1 cellular context compared by ENCODE assay signal in the genomic region with DNA sequence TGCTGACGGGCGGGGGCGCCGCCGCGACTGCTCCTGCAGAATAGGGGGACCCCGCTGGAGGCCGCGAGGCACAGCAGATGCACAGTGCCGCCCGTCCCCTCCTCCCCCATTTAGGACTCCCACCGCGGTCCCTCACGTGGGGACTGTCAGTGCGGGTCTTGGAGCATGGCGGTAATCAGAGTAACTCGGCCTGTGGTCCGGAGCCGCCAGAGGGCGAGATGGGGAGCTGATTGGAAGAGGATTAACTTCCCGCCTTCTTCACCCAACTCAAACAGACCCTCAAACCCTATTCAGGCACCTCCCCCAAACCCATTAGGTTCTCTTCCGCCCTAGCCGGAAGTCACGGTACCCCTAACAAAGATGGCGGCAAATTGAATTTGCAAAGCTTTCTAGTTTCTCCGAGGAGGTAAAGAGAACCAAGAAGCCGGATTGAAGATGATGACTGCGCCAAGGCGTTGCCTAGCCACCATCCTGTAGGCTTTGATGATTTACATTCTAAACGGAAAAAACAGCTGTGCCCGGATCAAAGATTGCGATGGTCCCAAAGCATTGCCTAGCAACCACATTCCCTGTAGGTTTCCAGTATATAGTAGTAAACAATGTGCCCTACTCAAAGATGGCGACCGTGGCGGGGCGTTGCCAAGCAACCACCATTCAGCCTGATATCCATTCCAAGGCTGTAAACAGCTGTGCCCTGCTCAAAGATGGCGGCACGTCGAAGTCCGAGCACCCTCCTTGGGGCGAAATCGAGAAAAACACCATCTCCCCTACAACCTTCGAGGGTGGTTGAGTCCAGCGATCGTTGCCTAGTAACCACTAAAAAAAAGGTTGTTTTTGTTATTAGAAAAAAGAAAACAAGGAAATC.
TF ChIP-seq lines count a peak whose summit lies in the region.

A gene with protein sequence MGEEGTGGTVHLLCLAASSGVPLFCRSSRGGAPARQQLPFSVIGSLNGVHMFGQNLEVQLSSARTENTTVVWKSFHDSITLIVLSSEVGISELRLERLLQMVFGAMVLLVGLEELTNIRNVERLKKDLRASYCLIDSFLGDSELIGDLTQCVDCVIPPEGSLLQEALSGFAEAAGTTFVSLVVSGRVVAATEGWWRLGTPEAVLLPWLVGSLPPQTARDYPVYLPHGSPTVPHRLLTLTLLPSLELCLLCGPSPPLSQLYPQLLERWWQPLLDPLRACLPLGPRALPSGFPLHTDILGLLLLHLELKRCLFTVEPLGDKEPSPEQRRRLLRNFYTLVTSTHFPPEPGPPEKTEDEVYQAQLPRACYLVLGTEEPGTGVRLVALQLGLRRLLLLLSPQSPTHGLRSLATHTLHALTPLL (minus strand): TSS at position 296 of the 865 bp plus-strand sequence. CDS start 186 bp downstream, at position 110.

TF ChIP-seq in K562, 482 proteins besides CTCF, POLR2A, EP300 and RAD21 (continued from another document and continues in another):
- peak; percentile 94 for TF ChIP-seq JUND (IDR thresholded peaks at IDR 0.05; ENCODE audit: borderline replicate concordance, low read depth, low read length)
- TF ChIP-seq JUND (tag; IDR thresholded peaks at IDR 0.05; ENCODE audit: borderline replicate concordance, low read depth, low read length) = no peak; the same call in 1 of the 3 replicates
- TF ChIP-seq JUNB (CRISPR knock-in tag; conservative IDR thresholded peaks at IDR 0.05) = no peak
- TF ChIP-seq ZNF134 (CRISPR knock-in tag; conservative IDR thresholded peaks at IDR 0.05) = no peak
- no peak for TF ChIP-seq RBM22 (IDR thresholded peaks at IDR 0.05; ENCODE audit: low read depth, low read length, poor library complexity, severe bottlenecking)
- TF ChIP-seq HDAC3 (IDR thresholded peaks at IDR 0.05; ENCODE audit: borderline replicate concordance, partially characterized antibody) = no peak
- no peak for TF ChIP-seq POLR2AphosphoS2 (IDR thresholded peaks at IDR 0.05; ENCODE audit: low read length)
- no peak for TF ChIP-seq PPARD (CRISPR knock-in tag; IDR thresholded peaks at IDR 0.05)
- 0 out of 2 replicates have a peak, but pooled peaks have one; percentile 4 for TF ChIP-seq GTF2E2 (tag; IDR thresholded peaks at IDR 0.05)
- no peak for TF ChIP-seq ZNF316 (IDR thresholded peaks at IDR 0.05)
- no peak for TF ChIP-seq KLF10 (CRISPR knock-in tag; IDR thresholded peaks at IDR 0.05)
- TF ChIP-seq COPS2 (conservative IDR thresholded peaks at IDR 0.05) = no peak
- no peak for TF ChIP-seq PML (IDR thresholded peaks at IDR 0.05; ENCODE audit: low read length)
- no peak for TF ChIP-seq ZFP36 (IDR thresholded peaks at IDR 0.05; ENCODE audit: low read depth, low read length, partially characterized antibody)
- TF ChIP-seq DDX20 (tag; IDR thresholded peaks at IDR 0.05; ENCODE audit: low read depth) = no peak
- TF ChIP-seq, protein P1, sequence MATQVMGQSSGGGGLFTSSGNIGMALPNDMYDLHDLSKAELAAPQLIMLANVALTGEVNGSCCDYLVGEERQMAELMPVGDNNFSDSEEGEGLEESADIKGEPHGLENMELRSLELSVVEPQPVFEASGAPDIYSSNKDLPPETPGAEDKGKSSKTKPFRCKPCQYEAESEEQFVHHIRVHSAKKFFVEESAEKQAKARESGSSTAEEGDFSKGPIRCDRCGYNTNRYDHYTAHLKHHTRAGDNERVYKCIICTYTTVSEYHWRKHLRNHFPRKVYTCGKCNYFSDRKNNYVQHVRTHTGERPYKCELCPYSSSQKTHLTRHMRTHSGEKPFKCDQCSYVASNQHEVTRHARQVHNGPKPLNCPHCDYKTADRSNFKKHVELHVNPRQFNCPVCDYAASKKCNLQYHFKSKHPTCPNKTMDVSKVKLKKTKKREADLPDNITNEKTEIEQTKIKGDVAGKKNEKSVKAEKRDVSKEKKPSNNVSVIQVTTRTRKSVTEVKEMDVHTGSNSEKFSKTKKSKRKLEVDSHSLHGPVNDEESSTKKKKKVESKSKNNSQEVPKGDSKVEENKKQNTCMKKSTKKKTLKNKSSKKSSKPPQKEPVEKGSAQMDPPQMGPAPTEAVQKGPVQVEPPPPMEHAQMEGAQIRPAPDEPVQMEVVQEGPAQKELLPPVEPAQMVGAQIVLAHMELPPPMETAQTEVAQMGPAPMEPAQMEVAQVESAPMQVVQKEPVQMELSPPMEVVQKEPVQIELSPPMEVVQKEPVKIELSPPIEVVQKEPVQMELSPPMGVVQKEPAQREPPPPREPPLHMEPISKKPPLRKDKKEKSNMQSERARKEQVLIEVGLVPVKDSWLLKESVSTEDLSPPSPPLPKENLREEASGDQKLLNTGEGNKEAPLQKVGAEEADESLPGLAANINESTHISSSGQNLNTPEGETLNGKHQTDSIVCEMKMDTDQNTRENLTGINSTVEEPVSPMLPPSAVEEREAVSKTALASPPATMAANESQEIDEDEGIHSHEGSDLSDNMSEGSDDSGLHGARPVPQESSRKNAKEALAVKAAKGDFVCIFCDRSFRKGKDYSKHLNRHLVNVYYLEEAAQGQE (CRISPR knock-in tag; IDR thresholded peaks at IDR 0.05; ENCODE audit: low read depth) = no peak
- TF ChIP-seq, protein P2, sequence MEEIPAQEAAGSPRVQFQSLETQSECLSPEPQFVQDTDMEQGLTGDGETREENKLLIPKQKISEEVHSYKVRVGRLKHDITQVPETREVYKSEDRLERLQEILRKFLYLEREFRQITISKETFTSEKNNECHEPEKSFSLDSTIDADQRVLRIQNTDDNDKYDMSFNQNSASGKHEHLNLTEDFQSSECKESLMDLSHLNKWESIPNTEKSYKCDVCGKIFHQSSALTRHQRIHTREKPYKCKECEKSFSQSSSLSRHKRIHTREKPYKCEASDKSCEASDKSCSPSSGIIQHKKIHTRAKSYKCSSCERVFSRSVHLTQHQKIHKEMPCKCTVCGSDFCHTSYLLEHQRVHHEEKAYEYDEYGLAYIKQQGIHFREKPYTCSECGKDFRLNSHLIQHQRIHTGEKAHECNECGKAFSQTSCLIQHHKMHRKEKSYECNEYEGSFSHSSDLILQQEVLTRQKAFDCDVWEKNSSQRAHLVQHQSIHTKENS (CRISPR knock-in tag; IDR thresholded peaks at IDR 0.05) = no peak
- TF ChIP-seq ZNF644 (tag; IDR thresholded peaks at IDR 0.05; ENCODE audit: low read depth) = peak; percentile 81; the same call in 1 of the 2 replicates
- TF ChIP-seq, protein P3, sequence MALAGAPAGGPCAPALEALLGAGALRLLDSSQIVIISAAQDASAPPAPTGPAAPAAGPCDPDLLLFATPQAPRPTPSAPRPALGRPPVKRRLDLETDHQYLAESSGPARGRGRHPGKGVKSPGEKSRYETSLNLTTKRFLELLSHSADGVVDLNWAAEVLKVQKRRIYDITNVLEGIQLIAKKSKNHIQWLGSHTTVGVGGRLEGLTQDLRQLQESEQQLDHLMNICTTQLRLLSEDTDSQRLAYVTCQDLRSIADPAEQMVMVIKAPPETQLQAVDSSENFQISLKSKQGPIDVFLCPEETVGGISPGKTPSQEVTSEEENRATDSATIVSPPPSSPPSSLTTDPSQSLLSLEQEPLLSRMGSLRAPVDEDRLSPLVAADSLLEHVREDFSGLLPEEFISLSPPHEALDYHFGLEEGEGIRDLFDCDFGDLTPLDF (CRISPR knock-in tag; IDR thresholded peaks at IDR 0.05) = 0 out of 2 replicates have a peak, but pooled peaks have one; percentile 35
- TF ChIP-seq, protein P4, sequence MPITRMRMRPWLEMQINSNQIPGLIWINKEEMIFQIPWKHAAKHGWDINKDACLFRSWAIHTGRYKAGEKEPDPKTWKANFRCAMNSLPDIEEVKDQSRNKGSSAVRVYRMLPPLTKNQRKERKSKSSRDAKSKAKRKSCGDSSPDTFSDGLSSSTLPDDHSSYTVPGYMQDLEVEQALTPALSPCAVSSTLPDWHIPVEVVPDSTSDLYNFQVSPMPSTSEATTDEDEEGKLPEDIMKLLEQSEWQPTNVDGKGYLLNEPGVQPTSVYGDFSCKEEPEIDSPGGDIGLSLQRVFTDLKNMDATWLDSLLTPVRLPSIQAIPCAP (CRISPR knock-in tag; IDR thresholded peaks at IDR 0.05; ENCODE audit: borderline replicate concordance) = no peak
- TF ChIP-seq PCBP1 (IDR thresholded peaks at IDR 0.05; ENCODE audit: low read depth, low read length, poor library complexity, severe bottlenecking) = no peak
- no peak for TF ChIP-seq HNRNPLL (IDR thresholded peaks at IDR 0.05; ENCODE audit: low read depth, low read length, poor library complexity, severe bottlenecking)
- TF ChIP-seq, protein P5, sequence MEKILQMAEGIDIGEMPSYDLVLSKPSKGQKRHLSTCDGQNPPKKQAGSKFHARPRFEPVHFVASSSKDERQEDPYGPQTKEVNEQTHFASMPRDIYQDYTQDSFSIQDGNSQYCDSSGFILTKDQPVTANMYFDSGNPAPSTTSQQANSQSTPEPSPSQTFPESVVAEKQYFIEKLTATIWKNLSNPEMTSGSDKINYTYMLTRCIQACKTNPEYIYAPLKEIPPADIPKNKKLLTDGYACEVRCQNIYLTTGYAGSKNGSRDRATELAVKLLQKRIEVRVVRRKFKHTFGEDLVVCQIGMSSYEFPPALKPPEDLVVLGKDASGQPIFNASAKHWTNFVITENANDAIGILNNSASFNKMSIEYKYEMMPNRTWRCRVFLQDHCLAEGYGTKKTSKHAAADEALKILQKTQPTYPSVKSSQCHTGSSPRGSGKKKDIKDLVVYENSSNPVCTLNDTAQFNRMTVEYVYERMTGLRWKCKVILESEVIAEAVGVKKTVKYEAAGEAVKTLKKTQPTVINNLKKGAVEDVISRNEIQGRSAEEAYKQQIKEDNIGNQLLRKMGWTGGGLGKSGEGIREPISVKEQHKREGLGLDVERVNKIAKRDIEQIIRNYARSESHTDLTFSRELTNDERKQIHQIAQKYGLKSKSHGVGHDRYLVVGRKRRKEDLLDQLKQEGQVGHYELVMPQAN (IDR thresholded peaks at IDR 0.05; ENCODE audit: borderline replicate concordance) = no peak
- TF ChIP-seq HMG20A (CRISPR knock-in tag; conservative IDR thresholded peaks at IDR 0.05) = 0 out of 2 replicates have a peak, but pooled peaks have one; percentile 8
- no peak for TF ChIP-seq CBX2 (IDR thresholded peaks at IDR 0.05; ENCODE audit: insufficient read depth, low read length, poor library complexity, severe bottlenecking)
- 0 out of 2 replicates have a peak, but pooled peaks have one; percentile 32 for TF ChIP-seq SOX6 (IDR thresholded peaks at IDR 0.05)
- TF ChIP-seq FOXA1 (IDR thresholded peaks at IDR 0.05; ENCODE audit: borderline replicate concordance) = no peak
- TF ChIP-seq CCAR2 (IDR thresholded peaks at IDR 0.05; ENCODE audit: low read depth, low read length) = no peak
- no peak for TF ChIP-seq ZNF232 (CRISPR knock-in tag; IDR thresholded peaks at IDR 0.05)
- TF ChIP-seq, protein P6, sequence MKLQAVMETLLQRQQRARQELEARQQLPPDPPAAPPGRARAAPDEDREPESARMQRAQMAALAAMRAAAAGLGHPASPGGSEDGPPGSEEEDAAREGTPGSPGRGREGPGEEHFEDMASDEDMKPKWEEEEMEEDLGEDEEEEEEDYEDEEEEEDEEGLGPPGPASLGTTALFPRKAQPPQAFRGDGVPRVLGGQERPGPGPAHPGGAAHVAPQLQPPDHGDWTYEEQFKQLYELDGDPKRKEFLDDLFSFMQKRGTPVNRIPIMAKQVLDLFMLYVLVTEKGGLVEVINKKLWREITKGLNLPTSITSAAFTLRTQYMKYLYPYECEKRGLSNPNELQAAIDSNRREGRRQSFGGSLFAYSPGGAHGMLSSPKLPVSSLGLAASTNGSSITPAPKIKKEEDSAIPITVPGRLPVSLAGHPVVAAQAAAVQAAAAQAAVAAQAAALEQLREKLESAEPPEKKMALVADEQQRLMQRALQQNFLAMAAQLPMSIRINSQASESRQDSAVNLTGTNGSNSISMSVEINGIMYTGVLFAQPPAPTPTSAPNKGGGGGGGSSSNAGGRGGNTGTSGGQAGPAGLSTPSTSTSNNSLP (IDR thresholded peaks at IDR 0.05; ENCODE audit: borderline replicate concordance, low read depth, low read length) = 0 out of 2 replicates have a peak, but pooled peaks have one; percentile 19
- no peak for TF ChIP-seq DNMT1 (IDR thresholded peaks at IDR 0.05)
- peak; percentile 100 for TF ChIP-seq FOXJ2 (tag; IDR thresholded peaks at IDR 0.05)
- TF ChIP-seq, protein P7, sequence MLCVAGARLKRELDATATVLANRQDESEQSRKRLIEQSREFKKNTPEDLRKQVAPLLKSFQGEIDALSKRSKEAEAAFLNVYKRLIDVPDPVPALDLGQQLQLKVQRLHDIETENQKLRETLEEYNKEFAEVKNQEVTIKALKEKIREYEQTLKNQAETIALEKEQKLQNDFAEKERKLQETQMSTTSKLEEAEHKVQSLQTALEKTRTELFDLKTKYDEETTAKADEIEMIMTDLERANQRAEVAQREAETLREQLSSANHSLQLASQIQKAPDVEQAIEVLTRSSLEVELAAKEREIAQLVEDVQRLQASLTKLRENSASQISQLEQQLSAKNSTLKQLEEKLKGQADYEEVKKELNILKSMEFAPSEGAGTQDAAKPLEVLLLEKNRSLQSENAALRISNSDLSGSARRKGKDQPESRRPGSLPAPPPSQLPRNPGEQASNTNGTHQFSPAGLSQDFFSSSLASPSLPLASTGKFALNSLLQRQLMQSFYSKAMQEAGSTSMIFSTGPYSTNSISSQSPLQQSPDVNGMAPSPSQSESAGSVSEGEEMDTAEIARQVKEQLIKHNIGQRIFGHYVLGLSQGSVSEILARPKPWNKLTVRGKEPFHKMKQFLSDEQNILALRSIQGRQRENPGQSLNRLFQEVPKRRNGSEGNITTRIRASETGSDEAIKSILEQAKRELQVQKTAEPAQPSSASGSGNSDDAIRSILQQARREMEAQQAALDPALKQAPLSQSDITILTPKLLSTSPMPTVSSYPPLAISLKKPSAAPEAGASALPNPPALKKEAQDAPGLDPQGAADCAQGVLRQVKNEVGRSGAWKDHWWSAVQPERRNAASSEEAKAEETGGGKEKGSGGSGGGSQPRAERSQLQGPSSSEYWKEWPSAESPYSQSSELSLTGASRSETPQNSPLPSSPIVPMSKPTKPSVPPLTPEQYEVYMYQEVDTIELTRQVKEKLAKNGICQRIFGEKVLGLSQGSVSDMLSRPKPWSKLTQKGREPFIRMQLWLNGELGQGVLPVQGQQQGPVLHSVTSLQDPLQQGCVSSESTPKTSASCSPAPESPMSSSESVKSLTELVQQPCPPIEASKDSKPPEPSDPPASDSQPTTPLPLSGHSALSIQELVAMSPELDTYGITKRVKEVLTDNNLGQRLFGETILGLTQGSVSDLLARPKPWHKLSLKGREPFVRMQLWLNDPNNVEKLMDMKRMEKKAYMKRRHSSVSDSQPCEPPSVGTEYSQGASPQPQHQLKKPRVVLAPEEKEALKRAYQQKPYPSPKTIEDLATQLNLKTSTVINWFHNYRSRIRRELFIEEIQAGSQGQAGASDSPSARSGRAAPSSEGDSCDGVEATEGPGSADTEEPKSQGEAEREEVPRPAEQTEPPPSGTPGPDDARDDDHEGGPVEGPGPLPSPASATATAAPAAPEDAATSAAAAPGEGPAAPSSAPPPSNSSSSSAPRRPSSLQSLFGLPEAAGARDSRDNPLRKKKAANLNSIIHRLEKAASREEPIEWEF (CRISPR knock-in tag; IDR thresholded peaks at IDR 0.05) = no peak
- TF ChIP-seq DIDO1 (tag; IDR thresholded peaks at IDR 0.05; ENCODE audit: low read depth) = peak; percentile 50; the same call in 1 of the 2 replicates
- no peak for TF ChIP-seq RBM39 (optimal IDR thresholded peaks at IDR 0.05; ENCODE audit: low read depth, low read length)
